In the genomic region with DNA sequence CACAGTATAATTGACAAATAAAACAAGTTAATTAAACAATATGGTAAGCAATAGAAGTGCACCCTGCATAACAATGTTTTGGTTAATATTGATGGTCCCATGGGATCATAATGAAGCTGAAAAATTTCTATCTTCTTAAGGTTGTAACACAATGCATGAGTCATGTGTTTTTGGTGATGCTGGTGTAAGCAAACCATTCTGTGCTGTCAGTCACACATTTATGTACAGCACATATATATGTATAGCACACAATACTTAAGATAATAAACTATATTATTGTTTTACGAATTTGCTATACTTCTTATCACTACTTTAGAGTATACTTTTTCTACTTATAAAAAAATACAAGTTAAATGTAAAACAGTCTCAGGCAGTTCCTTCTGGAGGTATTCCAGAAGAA, we compare ENCODE assay signal across 29 cellular contexts.
"Had no signal": no experiment of that assay in that cellular context is flagged by ENCODE, and none has a peak within 500 bp of the region (broad histone marks: within the 10 kb centered on the region; RNA-seq: fewer than 3 reads in every experiment).

No MANE protein-coding gene starts in this region.

- H3K27me3 ChIP-seq: ascending aorta, MG63 had no signal

- H3K4me2 ChIP-seq: PC-9 had no signal

- H3K9me3 ChIP-seq: ascending aorta, MG63 had no signal

- DNase-seq: activated CD4-positive, alpha-beta T cell treated with anti-CD3 and anti-CD28 coated beads for 36 hours; activated CD4-positive, alpha-beta T cell treated with anti-CD3 and anti-CD28 coated beads, Interleukin-2, amount 10 ng/mL, durations not matched to agents 7 days and 5 days; activated CD4-positive, alpha-beta T cell treated with anti-CD3 and anti-CD28 coated beads, Interleukin-2, amount 50 U/mL, for 48 hours; activated CD8-positive, alpha-beta T cell treated with anti-CD3 and anti-CD28 coated beads, Interleukin-2, amount 10 ng/mL, durations not matched to agents 7 days and 5 days; activated gamma-delta T cell; activated naive CD4-positive, alpha-beta T cell treated with Interleukin-2 at 50 U/mL for 16 hours; activated naive CD8-positive, alpha-beta T cell treated with anti-CD3 and anti-CD28 coated beads, Interleukin-2, amount 10 ng/mL, durations not matched to agents 7 days and 5 days; activated T-cell treated with anti-CD3 and anti-CD28 coated beads, Interleukin-2, amount 50 U/mL, for 24 hours; amygdala; caudate nucleus; Karpas-422; KBM-7; MG63; NCI-H1048; NCI-H1105 treated with DMSO at 0.1 percent for 48 hours; NCI-H1436; NCI-H1694; NCI-H1930; NCI-H2081 treated with DMSO at 0.1 percent for 48 hours; NCI-H510A; NCI-H526; NCI-H748 treated with DMSO at 0.1 percent for 48 hours; NK-92 treated with Interleukin-12 subunit alpha and Interleukin-12 subunit beta, amount 100 ng/mL, for 24 hours; PC-9; SIG-M5 had no signal

- H3K4me1 ChIP-seq: ascending aorta had no signal

- H2AFZ ChIP-seq: PC-9 had no signal

- ATAC-seq: activated CD4-positive, alpha-beta T cell treated with anti-CD3 and anti-CD28 coated beads for 36 hours; activated CD4-positive, CD25-positive, alpha-beta regulatory T cell treated with anti-CD3 and anti-CD28 coated beads, Interleukin-2, amount 50 U/mL, for 24 hours; activated CD8-positive, alpha-beta T cell treated with anti-CD3 and anti-CD28 coated beads, Interleukin-2, amount 10 ng/mL, durations not matched to agents 7 days and 5 days; Right ventricle myocardium inferior had no signal

- H3K4me3 ChIP-seq: ascending aorta, MG63, PC-9 had no signal

- H3K36me3 ChIP-seq: ascending aorta, MG63 had no signal

- H3K27ac ChIP-seq: ascending aorta, PC-9, RWPE1 had no signal
